In the genomic region with DNA sequence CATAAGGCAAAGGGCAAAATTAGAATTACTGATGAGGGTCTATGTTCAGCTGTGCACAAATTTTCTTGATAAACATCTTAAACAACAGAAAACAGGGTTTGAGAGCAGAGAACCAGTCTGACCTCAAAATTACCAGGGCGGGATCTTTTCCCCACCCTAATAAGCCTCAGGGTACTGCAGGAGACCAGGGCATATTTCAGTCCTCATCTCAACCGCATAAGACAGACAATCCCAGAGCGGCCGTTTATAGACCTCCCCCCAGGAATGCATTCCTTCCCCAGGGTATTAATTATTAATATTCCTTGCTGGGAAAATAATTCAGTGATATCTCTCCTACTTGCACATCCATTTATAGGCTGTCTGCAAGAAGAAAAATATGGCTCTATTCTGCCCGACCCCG, we compare ENCODE assay signal across 4 cellular contexts. TPM values are rescaled to one million over a fixed set of nuclear protein-coding genes. Genes with fewer than 3 reads are reported as not detected.
"Had no signal": no experiment of that assay in that cellular context is flagged by ENCODE, and none has a peak within 500 bp of the region (broad histone marks: within the 10 kb centered on the region; RNA-seq: fewer than 3 reads in every experiment).

No MANE protein-coding gene starts in this region.

RNA-seq across cellular contexts. Expression of a gene that starts 16.6 kb away (rescaled TPM):
- total RNA-seq: temporal lobe, urinary bladder, vagina had no signal

RNA-seq across cellular contexts. Expression of a gene that starts 45.5 kb away (rescaled TPM):
- total RNA-seq: subcutaneous adipose tissue had no signal
